Comparison of ENCODE assay signal across 12 cellular contexts in the genomic region with DNA sequence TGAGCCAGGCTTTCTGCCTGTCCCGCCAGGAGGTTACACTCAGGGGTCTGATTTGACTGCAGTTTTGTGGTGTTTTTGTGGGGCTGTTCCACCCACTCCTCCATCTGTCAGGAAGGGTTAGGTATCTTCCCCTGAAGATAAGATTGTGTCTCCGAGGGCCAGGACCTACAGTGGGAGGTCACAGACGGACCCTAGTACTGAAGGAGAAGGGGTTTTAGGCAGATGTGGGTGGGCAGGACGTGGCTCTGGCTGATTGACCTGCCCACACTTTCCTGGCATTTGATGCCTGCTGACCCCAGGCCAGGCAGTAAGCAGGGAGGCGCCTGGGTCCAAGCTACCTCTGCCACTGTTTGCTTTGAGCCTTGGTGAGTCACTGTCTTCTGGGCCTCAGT. TPM values are rescaled to one million over a fixed set of nuclear protein-coding genes. Genes with fewer than 3 reads are reported as not detected.
DNase-seq lines count a peak whose midpoint lies in the region; ATAC-seq, FAIRE-seq and TF ChIP-seq lines count a peak whose summit lies in the region.
"Had no signal": no experiment of that assay in that cellular context is flagged by ENCODE, and none has a peak within 500 bp of the region (broad histone marks: within the 10 kb centered on the region; RNA-seq: fewer than 3 reads in every experiment).

No MANE protein-coding gene starts in this region.

- H3K9ac ChIP-seq in IMR-90 (ENCODE audit: low read depth, low read length) (no peak overlapping the region), GM12878 (ENCODE audit: control insufficient read depth, insufficient read depth, low read length) (peak overlapping the region; percentile 82)

- H3K56ac ChIP-seq in IMR-90 (ENCODE audit: extremely low read depth, insufficient read depth, low read length), result no peak overlapping the region

- DNase-seq in CD1c-positive myeloid dendritic cell (ENCODE audit: extremely low spot score), result peak; percentile 33
- DNase-seq in IMR-90, result no peak
- DNase-seq in GM12878 (ENCODE audit: low read depth, low spot score), result no peak
- DNase-seq in natural killer cell treated with Interleukin-12 subunit alpha and Interleukin-12 subunit beta and Interleukin-15 and Interleukin-18, amount 100 ng/mL, for 72 hours (ENCODE audit: low spot score), result no peak
- no peak for DNase-seq in NAMALWA (ENCODE audit: low spot score)
- DNase-seq in T1000 (lab: John Stamatoyannopoulos, UW), result no peak
- no peak for DNase-seq in progenitor cell of endocrine pancreas (ENCODE audit: low spot score, unreplicated experiment)
- no peak for DNase-seq in NCI-H446 treated with DMSO at 0.1 percent for 48 hours (lab: John Stamatoyannopoulos, UW)
- DNase-seq: left cardiac atrium had no signal

- H3K4ac ChIP-seq in IMR-90 (ENCODE audit: low read depth, low read length), result no peak overlapping the region

- RAD21 ChIA-PET in GM12878 (lab: Charles Lee; ENCODE audit: unreplicated experiment), result no interaction called here

- no peak overlapping the region for H3K23ac ChIP-seq in IMR-90 (ENCODE audit: low read depth, low read length)

- ATAC-seq in IMR-90 (ENCODE audit: low read depth) (no peak), GM12878 (no peak)
- ATAC-seq in natural killer cell treated with Interleukin-12 subunit alpha and Interleukin-12 subunit beta and Interleukin-15 and Interleukin-18, amount 100 ng/mL, for 72 hours, result no peak
- ATAC-seq: Right ventricle myocardium inferior had no signal

- SMC1A ChIA-PET in GM12878 (lab: Charles Lee; ENCODE audit: uncharacterized antibody, unreplicated experiment), result interaction anchor here (1.1 kb wide), 1 partner anchor 39 kb away, joined by 3 read pairs; no protein-coding TSS in a partner anchor

- H3K4me2 ChIP-seq in IMR-90 (ENCODE audit: low read depth, low read length), result no peak overlapping the region
- peak overlapping the region; percentile 90 for H3K4me2 ChIP-seq in GM12878 (ENCODE audit: control insufficient read depth, insufficient read depth)

- CTCF ChIA-PET in IMR-90 (lab: Yijun Ruan, JAX), result no interaction called here
- CTCF ChIA-PET in GM12878 (lab: Yijun Ruan, JAX), result interaction anchor here (1.0 kb wide), 1 partner anchor 43 kb away, joined by 3 read pairs; no protein-coding TSS in a partner anchor

- H3K36me3 Mint-ChIP-seq in natural killer cell treated with Interleukin-12 subunit alpha and Interleukin-12 subunit beta and Interleukin-15 and Interleukin-18, amount 100 ng/mL, for 72 hours, result peaks cover 14% of the 10 kb centered on the region
- peaks cover 6% of the 10 kb centered on the region for H3K36me3 Mint-ChIP-seq in progenitor cell of endocrine pancreas (ENCODE audit: insufficient read depth)

- POLR2A ChIA-PET in IMR-90 (lab: Charles Lee; ENCODE audit: unreplicated experiment) (no interaction called here), GM12878 (lab: Charles Lee) (interaction anchor here (1.3 kb wide), 1 partner anchor 39 kb away, joined by 4 read pairs; no protein-coding TSS in a partner anchor)

- peak overlapping the region; percentile 5 for H2AFZ ChIP-seq in IMR-90 (replicated peaks; ENCODE audit: low read length, poor library complexity)
- no peak overlapping the region for H2AFZ ChIP-seq in GM12878 (ENCODE audit: control insufficient read depth, low read depth, low read length)

- H4K5ac ChIP-seq in IMR-90 (ENCODE audit: low read depth, low read length), result no peak overlapping the region

- peaks cover 48% of the 10 kb centered on the region for H3K79me2 ChIP-seq in GM12878 (ENCODE audit: control insufficient read depth, insufficient read depth, low read length)

- H3K27me3 Mint-ChIP-seq in natural killer cell treated with Interleukin-12 subunit alpha and Interleukin-12 subunit beta and Interleukin-15 and Interleukin-18, amount 100 ng/mL, for 72 hours, result no peaks in the 10 kb centered on the region
- H3K27me3 Mint-ChIP-seq in progenitor cell of endocrine pancreas, result no peaks in the 10 kb centered on the region

- TF ChIP-seq EP300 in GM12878 (IDR thresholded peaks at IDR 0.05; ENCODE audit: borderline replicate concordance in 1 of 2, control insufficient read depth in 1 of 2, low read depth in 2 of 2, low read length in 2 of 2), result no peak

- H2BK5ac ChIP-seq in IMR-90 (ENCODE audit: low read depth, low read length, poor library complexity, severe bottlenecking), result no peak overlapping the region

- no peaks in the 10 kb centered on the region for H4K20me1 ChIP-seq in IMR-90 (ENCODE audit: insufficient read depth, low read length)
- H4K20me1 ChIP-seq in GM12878 (ENCODE audit: control insufficient read depth, insufficient read depth), result no peaks in the 10 kb centered on the region

- TF ChIP-seq CTCF in IMR-90 (conservative IDR thresholded peaks at IDR 0.05; ENCODE audit: low read depth, low read length) (no peak), GM12878 (IDR thresholded peaks at IDR 0.05 in 2 of 3, conservative IDR thresholded peaks at IDR 0.05 in 1 of 3; ENCODE audit: control insufficient read depth in 2 of 3, extremely low read depth in 1 of 3, insufficient read depth in 1 of 3, low read depth in 3 of 3, low read length in 3 of 3) (no peak), progenitor cell of endocrine pancreas (IDR thresholded peaks at IDR 0.05; ENCODE audit: unreplicated experiment) (no peak)

- no peak for FAIRE-seq in GM12878 (lab: Jason Lieb, UNC)
- FAIRE-seq: bronchial epithelial cell, D721Med had no signal

- no peak for TF ChIP-seq RAD21 in IMR-90 (IDR thresholded peaks at IDR 0.05; ENCODE audit: low read length)
- TF ChIP-seq RAD21 in GM12878 (IDR thresholded peaks at IDR 0.05; ENCODE audit: insufficient read depth, low read depth, low read length), result no peak

- no peaks in the 10 kb centered on the region for H3K79me1 ChIP-seq in IMR-90 (ENCODE audit: low read depth in 1 of 2, low read length in 2 of 2)

- H3K27me3 ChIP-seq in IMR-90 (ENCODE audit: control insufficient read depth, insufficient read depth, low read length), result no peaks in the 10 kb centered on the region
- H3K27me3 ChIP-seq in GM12878 (replicated peaks in 1 of 2; ENCODE audit: control insufficient read depth in 2 of 2, insufficient read depth in 2 of 2, low read length in 1 of 2), result no peaks in the 10 kb centered on the region

- no peak overlapping the region for H3K14ac ChIP-seq in IMR-90 (replicated peaks; ENCODE audit: low read depth, low read length)

- peak overlapping the region; percentile 82 for H3K4me3 Mint-ChIP-seq in natural killer cell treated with Interleukin-12 subunit alpha and Interleukin-12 subunit beta and Interleukin-15 and Interleukin-18, amount 100 ng/mL, for 72 hours
- H3K4me3 Mint-ChIP-seq in progenitor cell of endocrine pancreas (ENCODE audit: low read depth), result no peak overlapping the region

- no peak for TF ChIP-seq POLR2A in IMR-90 (IDR thresholded peaks at IDR 0.05; ENCODE audit: low read depth, low read length)
- TF ChIP-seq POLR2A in GM12878 (IDR thresholded peaks at IDR 0.05; ENCODE audit: low read depth, low read length), result no peak

- BruUV-seq in IMR-90 (replicated peaks; lab: Mats Ljungman, UMichigan) (no TSS peak), GM12878 (replicated peaks; lab: Mats Ljungman, UMichigan) (no TSS peak)

- H3K9me1 ChIP-seq in IMR-90 (ENCODE audit: insufficient read depth, low read length), result peaks cover 4% of the 10 kb centered on the region; the same call in 1 of the 2 replicates

- peaks cover 75 to 79% of the 10 kb centered on the region in 2 donors for H3K4me1 Mint-ChIP-seq in natural killer cell treated with Interleukin-12 subunit alpha and Interleukin-12 subunit beta and Interleukin-15 and Interleukin-18, amount 100 ng/mL, for 72 hours (ENCODE audit: low read depth in 2 of 2)
- H3K4me1 Mint-ChIP-seq in progenitor cell of endocrine pancreas (ENCODE audit: low read depth), result no peaks in the 10 kb centered on the region

- H2BK20ac ChIP-seq in IMR-90 (ENCODE audit: low read depth, low read length), result no peak overlapping the region

- no peak overlapping the region for H4K8ac ChIP-seq in IMR-90 (ENCODE audit: low read depth in 2 of 2, low read length in 2 of 2)

- H3K18ac ChIP-seq in IMR-90 (ENCODE audit: low read depth, low read length), result no peak overlapping the region

- H4K91ac ChIP-seq in IMR-90 (ENCODE audit: insufficient read depth, low read depth, low read length), result no peak overlapping the region

- peak overlapping the region; percentile 84 for H2AK9ac ChIP-seq in IMR-90 (replicated peaks; ENCODE audit: low read depth, low read length, poor library complexity)

- H3K4me3 ChIP-seq in IMR-90 (ENCODE audit: insufficient read depth, low read depth, low read length), result no peak overlapping the region
- H3K4me3 ChIP-seq in GM12878, result peak overlapping the region; percentile 95

- WGBS in IMR-90 (ENCODE audit: extremely low coverage in 2 of 2, insufficient read length in 1 of 2), 2 experiments, result 79% methylated on average over 3 of the region's 5 CpGs; no CpG with 5 or more reads in 1 of the 2 experiments
- 1% methylated on average over 5 of the region's 5 CpGs for WGBS in GM12878 (ENCODE audit: insufficient coverage, insufficient replicate concordance, low lambda C conversion rate, missing lambda C conversion rate)

- dilution Hi-C loops in IMR-90 (cut with HindIII; ENCODE audit: low sequenced_read_pairs, unreplicated experiment), result no loop called here

- H2BK120ac ChIP-seq in IMR-90 (ENCODE audit: low read depth, low read length), result no peak overlapping the region

- in situ Hi-C loops in IMR-90 (cut with MboI; ENCODE audit: low sequenced_read_pairs), result no loop called here
- in situ Hi-C loops in GM12878 (cut with MboI), result no loop called here

- H3K4me1 ChIP-seq in IMR-90 (ENCODE audit: control insufficient read depth, insufficient read depth, low read length), result peaks cover 15% of the 10 kb centered on the region
- peaks cover 74% of the 10 kb centered on the region for H3K4me1 ChIP-seq in GM12878 (ENCODE audit: control insufficient read depth, insufficient read depth, low read length)

- H3K27ac Mint-ChIP-seq in natural killer cell treated with Interleukin-12 subunit alpha and Interleukin-12 subunit beta and Interleukin-15 and Interleukin-18, amount 100 ng/mL, for 72 hours, result peak overlapping the region; percentile 100
- H3K27ac Mint-ChIP-seq in progenitor cell of endocrine pancreas, result no peak overlapping the region

- no peak overlapping the region for H2BK15ac ChIP-seq in IMR-90 (ENCODE audit: low read depth, low read length)

- H3K9me3 ChIP-seq in IMR-90 (ENCODE audit: control insufficient read depth, insufficient read depth, low read length), result no peaks in the 10 kb centered on the region
- H3K9me3 ChIP-seq in GM12878 (replicated peaks; ENCODE audit: control insufficient read depth, insufficient read depth, low read length), result no peaks in the 10 kb centered on the region

- H3K27ac ChIP-seq in IMR-90 (ENCODE audit: insufficient read depth, low read length), result no peak overlapping the region
- H3K27ac ChIP-seq in GM12878 (ENCODE audit: control insufficient read depth, insufficient read depth), result peak overlapping the region; percentile 97

- no peaks in the 10 kb centered on the region for H3K9me3 Mint-ChIP-seq in natural killer cell treated with Interleukin-12 subunit alpha and Interleukin-12 subunit beta and Interleukin-15 and Interleukin-18, amount 100 ng/mL, for 72 hours
- no peaks in the 10 kb centered on the region for H3K9me3 Mint-ChIP-seq in progenitor cell of endocrine pancreas (ENCODE audit: low read depth)

- intact Hi-C loops in IMR-90 (cut with micrococcal nuclease) (no loop called here), GM12878 (cut with micrococcal nuclease; ENCODE audit: unreplicated experiment) (loop anchor here (2.0 to 5.0 kb wide), 4 partner anchors 39 to 244 kb away; partner anchors contain the start of gene PIGV)

- no peak overlapping the region for H2AK5ac ChIP-seq in IMR-90 (ENCODE audit: low read depth, low read length)

- H3K36me3 ChIP-seq in IMR-90 (ENCODE audit: control insufficient read depth, insufficient read depth, low read length), result no peaks in the 10 kb centered on the region
- peaks cover 5 to 9% of the 10 kb centered on the region in 2 experiments; a peak in 3 of 4 replicates for H3K36me3 ChIP-seq in GM12878 (ENCODE audit: control insufficient read depth in 2 of 2, insufficient read depth in 2 of 2, low read length in 1 of 2)

RNA-seq across cellular contexts. Expression of gene RPS6KA1, which starts 13.9 kb away (rescaled TPM):
- total RNA-seq in IMR-90 (2012; rRNA removed) (4.2 and 6.3 TPM in 2 replicates), GM12878 (2014; rRNA removed) (118 and 136 TPM in 2 replicates), GM12878 (2014; rRNA removed; fragmentation: Illumina TruSeq; extraction: Trizol) (75.2 and 83.4 TPM in 2 replicates), GM12878 (2021) (115 and 116 TPM in 2 replicates), progenitor cell of endocrine pancreas (26.7 and 29.6 TPM in 2 replicates)
- polyA plus RNA-seq in IMR-90 (2012; rRNA removed) (3.6 and 3.8 TPM in 2 replicates), GM12878 (2011; rRNA removed) (53.7 and 92.1 TPM in 2 replicates), GM12878 (2014; fragmentation: Illumina TruSeq; extraction: Trizol) (72.1 and 74.9 TPM in 2 replicates), GM12878 (2014; fragmentation: Nextera tagmentation; extraction: Ambion mirVana) (1 to 10 TPM; 5.0 to 9.9 TPM), GM12878 (2014; rRNA removed) (89.3 and 90.9 TPM in 2 replicates), GM12878 (2016; fragmentation: Nextera tagmentation; extraction: Ambion mirVana) (100 to 1,000 TPM in 1 of 2 experiments, 10 to 100 TPM in 1; 99.4 to 106 TPM)
- 2.7 and 3.6 TPM in 2 replicates for polyA plus RNA-seq in IMR-90 (2012; cell fraction: cytosol; rRNA removed)
- 3.0 and 4.7 TPM in 2 replicates for polyA plus RNA-seq in IMR-90 (2012; cell fraction: nucleus; rRNA removed; ENCODE audit: low replicate concordance)
- total RNA-seq in GM12878 (2013; cell fraction: nucleolus; rRNA removed), result 130 and 155 TPM in 2 replicates
- polyA plus RNA-seq in GM12878 (2011; ENCODE audit: low read depth), result 41.7 TPM
- 108 and 121 TPM in 2 replicates for polyA plus RNA-seq in GM12878 (2011; cell fraction: cytosol; rRNA removed)
- 133 and 140 TPM in 2 replicates for polyA plus RNA-seq in GM12878 (2011; cell fraction: nucleus; rRNA removed)
- polyA plus RNA-seq in GM12878 (2012), result 80.5 and 83.0 TPM in 2 replicates
- 110 and 170 TPM in 2 replicates for polyA minus RNA-seq in GM12878 (2011; rRNA and poly(A)+ RNA removed)
- 54.0 and 77.9 TPM in 2 replicates for polyA minus RNA-seq in GM12878 (2011; cell fraction: cytosol; rRNA and poly(A)+ RNA removed)
- 84.0 and 132 TPM in 2 replicates for polyA minus RNA-seq in GM12878 (2011; cell fraction: nucleus; rRNA and poly(A)+ RNA removed)
- total RNA-seq in natural killer cell treated with Interleukin-12 subunit alpha and Interleukin-12 subunit beta and Interleukin-15 and Interleukin-18, amount 100 ng/mL, for 72 hours, result 100 to 1,000 TPM; 324 to 369 TPM
